Comparison of ENCODE assay signal across 8 cellular contexts in genomic region chr7:87220734-87221215, GRCh38. TPM values are rescaled to one million over a fixed set of nuclear protein-coding genes. Genes with fewer than 3 reads are reported as not detected.
A peak's percentile ranks its signal among the peaks of the same experiment; 100 is the strongest.
DNase-seq lines count a peak whose midpoint lies in the region; ATAC-seq and TF ChIP-seq lines count a peak whose summit lies in the region.

No MANE protein-coding gene starts in this region.

- no peaks in the 10 kb centered on the region for H3K9me3 Mint-ChIP-seq in natural killer cell treated with Interleukin-12 subunit alpha and Interleukin-12 subunit beta and Interleukin-15 and Interleukin-18, amount 100 ng/mL, for 72 hours

- H3K79me2 ChIP-seq in OCI-LY1 (ENCODE audit: insufficient read depth, low read length): peaks cover 26% of the 10 kb centered on the region

- H3K9ac ChIP-seq in OCI-LY1 (ENCODE audit: low read length): peak overlapping the region; percentile 84; the same call in 1 of the 2 replicates
- H3K9ac ChIP-seq in endocrine pancreas (ENCODE audit: control insufficient read depth, insufficient read depth, low read length): no peak overlapping the region

- peaks cover 21% of the 10 kb centered on the region for H3F3A ChIP-seq in OCI-LY1 (ENCODE audit: insufficient read depth, low read length)

- TF ChIP-seq CTCF in OCI-LY1 (IDR thresholded peaks at IDR 0.05; ENCODE audit: low read length): no peak

- peak overlapping the region; percentile 93 for H3K4me3 Mint-ChIP-seq in natural killer cell treated with Interleukin-12 subunit alpha and Interleukin-12 subunit beta and Interleukin-15 and Interleukin-18, amount 100 ng/mL, for 72 hours

- no peak overlapping the region for H2AFZ ChIP-seq in OCI-LY1 (ENCODE audit: low read length)

- H3K36me3 ChIP-seq in OCI-LY1 (ENCODE audit: insufficient read depth, low read length): peaks cover 27% of the 10 kb centered on the region
- no peaks in the 10 kb centered on the region for H3K36me3 ChIP-seq in endocrine pancreas (ENCODE audit: control insufficient read depth, insufficient read depth, low read length)

- peak overlapping the region in 1 of 2 donors; percentile 88 for H3K27ac Mint-ChIP-seq in natural killer cell treated with Interleukin-12 subunit alpha and Interleukin-12 subunit beta and Interleukin-15 and Interleukin-18, amount 100 ng/mL, for 72 hours

- peaks cover 36 to 37% of the 10 kb centered on the region in 2 donors for H3K4me1 Mint-ChIP-seq in natural killer cell treated with Interleukin-12 subunit alpha and Interleukin-12 subunit beta and Interleukin-15 and Interleukin-18, amount 100 ng/mL, for 72 hours (ENCODE audit: low read depth in 2 of 2)

- H3K4me1 ChIP-seq in OCI-LY1 (ENCODE audit: insufficient read depth, low read length, severe bottlenecking) (peaks cover 32% of the 10 kb centered on the region), endocrine pancreas (ENCODE audit: control insufficient read depth, insufficient read depth, low read length) (no peaks in the 10 kb centered on the region)

- H3K27me3 ChIP-seq in OCI-LY1 (ENCODE audit: insufficient read depth, low read length): peaks cover 9% of the 10 kb centered on the region; the same call in 1 of the 2 replicates
- no peaks in the 10 kb centered on the region for H3K27me3 ChIP-seq in endocrine pancreas (ENCODE audit: control insufficient read depth, insufficient read depth, low read length)

- H3K9me2 ChIP-seq in OCI-LY1 (ENCODE audit: low read depth, low read length): no peaks in the 10 kb centered on the region

- H3K27ac ChIP-seq in OCI-LY1 (ENCODE audit: low read depth, low read length, poor library complexity, severe bottlenecking): no peak overlapping the region

- DNase-seq in NCI-H2196 (lab: John Stamatoyannopoulos, UW; ENCODE audit: unreplicated experiment) (peak; percentile 14), NCI-H2196 treated with DMSO at 0.1 percent for 48 hours (lab: John Stamatoyannopoulos, UW; ENCODE audit: unreplicated experiment) (no peak), retina (no peak), cerebellar nuclear complex (lab: John Stamatoyannopoulos, UW) (no peak)
- DNase-seq in natural killer cell treated with Interleukin-12 subunit alpha and Interleukin-12 subunit beta and Interleukin-15 and Interleukin-18, amount 100 ng/mL, for 72 hours (ENCODE audit: low spot score): no peak

- H3K9me3 ChIP-seq in OCI-LY1 (ENCODE audit: low read length) (no peaks in the 10 kb centered on the region), endocrine pancreas (ENCODE audit: control insufficient read depth, low read length) (no peaks in the 10 kb centered on the region)

- H3K4me3 ChIP-seq in OCI-LY1 (ENCODE audit: low read depth, low read length, poor library complexity, severe bottlenecking) (peak overlapping the region; percentile 72), endocrine pancreas (ENCODE audit: control insufficient read depth, insufficient read depth, low read length) (peak overlapping the region; percentile 87)

- H3K4me2 ChIP-seq in OCI-LY1 (ENCODE audit: low read length): peak overlapping the region; percentile 96

- no peaks in the 10 kb centered on the region for H4K20me1 ChIP-seq in OCI-LY1 (ENCODE audit: insufficient read depth, low read length)

- ATAC-seq in natural killer cell treated with Interleukin-12 subunit alpha and Interleukin-12 subunit beta and Interleukin-15 and Interleukin-18, amount 100 ng/mL, for 72 hours: no peak
- no peak for ATAC-seq in GM21515 (IDR thresholded peaks at IDR 0.05; ENCODE audit: unreplicated experiment)

- no peaks in the 10 kb centered on the region for H3K36me3 Mint-ChIP-seq in natural killer cell treated with Interleukin-12 subunit alpha and Interleukin-12 subunit beta and Interleukin-15 and Interleukin-18, amount 100 ng/mL, for 72 hours

- H3K27me3 Mint-ChIP-seq in natural killer cell treated with Interleukin-12 subunit alpha and Interleukin-12 subunit beta and Interleukin-15 and Interleukin-18, amount 100 ng/mL, for 72 hours: peaks cover 2 to 8% of the 10 kb centered on the region in 2 donors

RNA-seq across cellular contexts. Expression of gene TMEM243, which starts 1.2 kb away (rescaled TPM):
- 10 to 100 TPM; 45.8 to 58.3 TPM for total RNA-seq in natural killer cell treated with Interleukin-12 subunit alpha and Interleukin-12 subunit beta and Interleukin-15 and Interleukin-18, amount 100 ng/mL, for 72 hours
